ENCODE assay signal across 8 cellular contexts in the genomic region with DNA sequence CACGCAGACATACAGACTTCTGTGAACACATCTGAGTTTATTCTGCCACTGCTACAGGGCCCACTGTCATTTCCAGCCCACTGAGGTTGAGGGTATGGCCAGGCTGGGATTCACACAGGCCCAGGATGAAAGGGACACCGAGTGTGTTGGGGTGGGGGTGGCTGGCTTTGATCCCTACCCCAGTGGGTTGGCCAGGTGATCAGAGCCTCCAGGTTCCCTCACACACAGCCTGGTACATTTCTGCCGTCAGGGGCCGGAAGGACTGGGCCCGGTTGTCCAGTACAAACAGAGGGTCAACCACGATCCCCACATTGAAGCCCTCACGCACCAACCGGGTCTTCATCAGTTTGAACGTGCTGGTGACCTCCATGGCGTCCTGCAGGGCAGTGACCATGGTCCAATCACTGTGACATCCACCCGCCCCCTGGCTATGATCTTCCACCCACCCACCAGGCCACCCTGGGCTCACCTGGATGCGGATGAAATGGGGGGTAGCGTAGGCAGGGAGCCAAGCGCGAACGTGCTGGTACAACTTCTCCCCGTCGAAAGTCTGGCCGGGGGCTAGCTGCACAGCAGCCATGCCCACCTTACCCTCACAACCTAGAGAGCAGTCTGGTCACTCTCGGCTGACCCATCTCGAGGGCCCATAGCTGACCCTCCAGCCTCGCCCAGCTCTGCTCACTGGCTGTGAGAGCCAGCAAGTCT. TPM values are rescaled to one million over a fixed set of nuclear protein-coding genes. Genes with fewer than 3 reads are reported as not detected.
DNase-seq lines count a peak whose midpoint lies in the region; ATAC-seq and TF ChIP-seq lines count a peak whose summit lies in the region.

No MANE protein-coding gene starts in this region.

- POLR2A ChIA-PET in BJ (lab: Charles Lee): no interaction called here

- H3K36me3 ChIP-seq in BJ (ENCODE audit: control insufficient read depth, insufficient read depth, low read length): no peaks in the 10 kb centered on the region
- no peaks in the 10 kb centered on the region for H3K36me3 ChIP-seq in HUES64 (ENCODE audit: insufficient read depth, low read length)

- DNase-seq in BJ (ENCODE audit: low read depth) (no peak), coronary artery (ENCODE audit: low spot score) (no peak), naive B cell (no peak), NCI-H526 treated with DMSO at 0.1 percent for 48 hours (lab: John Stamatoyannopoulos, UW) (no peak), NCI-H82 (lab: John Stamatoyannopoulos, UW) (no peak), NCI-H2107 treated with DMSO at 0.1 percent for 48 hours (lab: John Stamatoyannopoulos, UW; ENCODE audit: unreplicated experiment) (no peak)

- no peak overlapping the region for H3K27ac ChIP-seq in HUES64 (ENCODE audit: low read depth, low read length)
- peak overlapping the region in 1 of 2 donors; percentile 24 for H3K27ac ChIP-seq in coronary artery

- no peak for ATAC-seq in naive B cell (ENCODE audit: low read depth in 2 of 2)
- no peak for ATAC-seq in GM19395 (IDR thresholded peaks at IDR 0.05; ENCODE audit: unreplicated experiment)

- WGBS in HUES64: 55% methylated on average over 22 of the region's 22 CpGs

- peaks cover 12 to 21% (median 13%) of the 10 kb centered on the region in 3 donors for H3K4me1 Mint-ChIP-seq in naive B cell

- TF ChIP-seq CTCF in BJ (IDR thresholded peaks at IDR 0.05; ENCODE audit: insufficient read depth, low read depth, low read length) (no peak), coronary artery (IDR thresholded peaks at IDR 0.05) (no peak)

- H3K36me3 Mint-ChIP-seq in naive B cell: peaks cover 0 to 8% of the 10 kb centered on the region in 2 donors

- peak overlapping the region; percentile 86 to 97 (median 94) for H3K4me3 Mint-ChIP-seq in naive B cell

- CTCF ChIA-PET in BJ (lab: Yijun Ruan, JAX): interaction anchor here (1.2 to 2.4 kb wide), 2 partner anchors 9 to 20 kb away, joined by 3 to 10 read pairs; no protein-coding TSS in a partner anchor

- peaks cover 0 to 22% (median 11%) of the 10 kb centered on the region in 7 donors for H3K9me3 Mint-ChIP-seq in naive B cell

- H3K9ac ChIP-seq in HUES64 (ENCODE audit: low read depth, low read length): peak overlapping the region; percentile 56

- H3K4me1 ChIP-seq in HUES64 (ENCODE audit: insufficient read depth, low read length): no peaks in the 10 kb centered on the region

- no peaks in the 10 kb centered on the region for H3K9me3 ChIP-seq in HUES64 (ENCODE audit: insufficient read depth, low read depth, low read length)

- no peaks in the 10 kb centered on the region for H3K27me3 Mint-ChIP-seq in naive B cell

- H3K4me3 ChIP-seq in BJ (ENCODE audit: low read depth, low read length) (peak overlapping the region; percentile 44), HUES64 (ENCODE audit: low read length) (peak overlapping the region; percentile 78), coronary artery (peak overlapping the region; percentile 77)

- H3K27ac Mint-ChIP-seq in naive B cell: peak overlapping the region in 2 of 6 donors; percentile 99

- H3K27me3 ChIP-seq in BJ (ENCODE audit: control insufficient read depth, insufficient read depth, low read length): no peaks in the 10 kb centered on the region
- H3K27me3 ChIP-seq in HUES64 (ENCODE audit: insufficient read depth, low read length): no peaks in the 10 kb centered on the region

RNA-seq across cellular contexts. Expression of gene SLC27A5, which starts 13.3 kb away (rescaled TPM):
- polyA plus RNA-seq in BJ (2011; rRNA removed): 8.6 and 13.1 TPM in 2 replicates
- polyA minus RNA-seq in BJ (2011; rRNA and poly(A)+ RNA removed): 3.9 and 8.8 TPM in 2 replicates
- 12.0 TPM for polyA plus RNA-seq in HUES64 (2013, experiment 1 of 2)
- polyA plus RNA-seq in HUES64 (2013, experiment 2 of 2): 10.6 TPM
- polyA plus RNA-seq in naive B cell (ENCODE audit: low read depth in 6 of 6): 10 to 100 TPM; 12.0 to 17.8 (median 12.7) TPM

RNA-seq across cellular contexts. Expression of gene ZBTB45, which starts 21.1 kb away (rescaled TPM):
- polyA plus RNA-seq in BJ (2011; rRNA removed) (5.2 and 9.5 TPM in 2 replicates), naive B cell (ENCODE audit: low read depth in 6 of 6) (1 to 10 TPM; 3.3 to 6.8 (median 4.8) TPM)
- polyA minus RNA-seq in BJ (2011; rRNA and poly(A)+ RNA removed): 4.3 and 4.9 TPM in 2 replicates
- polyA plus RNA-seq in HUES64 (2013, experiment 1 of 2): 15.2 TPM
- polyA plus RNA-seq in HUES64 (2013, experiment 2 of 2): 17.4 TPM

RNA-seq across cellular contexts. Expression of gene ZNF446, which starts 22.3 kb away (rescaled TPM):
- polyA plus RNA-seq in BJ (2011; rRNA removed) (5.0 and 8.2 TPM in 2 replicates), naive B cell (ENCODE audit: low read depth in 6 of 6) (1 to 10 TPM; 4.1 to 6.2 (median 5.0) TPM)
- 6.1 and 6.4 TPM in 2 replicates for polyA minus RNA-seq in BJ (2011; rRNA and poly(A)+ RNA removed)
- 3.8 TPM for polyA plus RNA-seq in HUES64 (2013, experiment 1 of 2)
- polyA plus RNA-seq in HUES64 (2013, experiment 2 of 2): 4.9 TPM

RNA-seq across cellular contexts. Expression of gene ZNF324, which starts 31.6 kb away (rescaled TPM):
- polyA plus RNA-seq in BJ (2011; rRNA removed): 3.6 and 4.4 TPM in 2 replicates
- 6.9 and 7.3 TPM in 2 replicates for polyA minus RNA-seq in BJ (2011; rRNA and poly(A)+ RNA removed)
- 4.4 TPM for polyA plus RNA-seq in HUES64 (2013, experiment 1 of 2)
- 3.7 TPM for polyA plus RNA-seq in HUES64 (2013, experiment 2 of 2)
- 10 to 100 TPM in 5 of 6 donors, 1 to 10 TPM in 1; 8.5 to 30.0 (median 14.4) TPM for polyA plus RNA-seq in naive B cell (ENCODE audit: low read depth in 6 of 6)

RNA-seq across cellular contexts. Expression of gene TRIM28, which starts 45.4 kb away (rescaled TPM):
- 210 and 476 TPM in 2 replicates for polyA plus RNA-seq in BJ (2011; rRNA removed)
- 908 and 1,175 TPM in 2 replicates for polyA minus RNA-seq in BJ (2011; rRNA and poly(A)+ RNA removed)
- 815 TPM for polyA plus RNA-seq in HUES64 (2013, experiment 1 of 2)
- polyA plus RNA-seq in HUES64 (2013, experiment 2 of 2): 757 TPM
- polyA plus RNA-seq in naive B cell (ENCODE audit: low read depth in 6 of 6): 100 to 1,000 TPM in 1 of 6 donors, 10 to 100 TPM in 5; 25.7 to 100 (median 50.8) TPM
